1 cellular context compared by ENCODE assay signal in the genomic region with DNA sequence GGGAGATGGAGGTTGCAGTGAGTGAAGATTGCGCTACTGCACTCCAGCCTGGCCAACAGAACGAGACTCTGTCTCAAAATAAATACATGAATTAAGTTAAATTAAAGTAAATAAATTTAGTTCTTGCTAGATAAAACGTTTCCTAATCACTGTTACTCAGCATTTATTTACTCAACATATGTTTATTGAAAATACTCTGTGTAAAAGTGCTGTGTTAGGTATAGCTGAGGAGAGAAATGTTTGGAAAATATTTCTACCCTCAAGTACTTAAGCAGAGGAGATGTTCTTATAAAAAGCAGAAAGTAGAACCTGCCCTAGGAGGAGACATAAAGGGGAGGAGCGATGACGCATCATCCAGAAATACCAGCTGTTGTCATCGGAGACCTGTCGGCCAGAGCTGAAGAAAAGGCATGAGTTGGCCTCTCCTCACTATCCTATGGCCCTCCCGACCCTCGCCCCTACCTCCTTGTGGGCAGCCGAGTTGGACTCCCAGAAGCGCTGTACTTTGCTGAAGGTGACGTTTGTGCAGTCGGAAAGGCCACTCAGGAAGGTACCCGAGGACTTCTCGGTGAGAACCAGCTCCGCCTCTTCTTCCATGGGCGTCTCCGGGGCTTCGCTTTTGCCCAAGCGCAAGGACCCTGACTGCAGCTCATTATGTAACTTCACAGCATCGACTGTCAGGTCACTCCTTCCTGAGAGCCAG.
A peak's percentile ranks its signal among the peaks of the same experiment; 100 is the strongest.
TF ChIP-seq lines count a peak whose summit lies in the region.

No MANE protein-coding gene starts in this region.

TF ChIP-seq in A549, 52 proteins besides CTCF, POLR2A, EP300 and RAD21:
- TF ChIP-seq, protein P1, sequence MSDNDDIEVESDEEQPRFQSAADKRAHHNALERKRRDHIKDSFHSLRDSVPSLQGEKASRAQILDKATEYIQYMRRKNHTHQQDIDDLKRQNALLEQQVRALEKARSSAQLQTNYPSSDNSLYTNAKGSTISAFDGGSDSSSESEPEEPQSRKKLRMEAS (IDR thresholded peaks at IDR 0.05), result no peak
- TF ChIP-seq ZC3H11A (IDR thresholded peaks at IDR 0.05) (no peak), FOSL2 (IDR thresholded peaks at IDR 0.05) (no peak), FOSL2 (CRISPR knock-in tag; IDR thresholded peaks at IDR 0.05) (peak; percentile 81), MAFK (IDR thresholded peaks at IDR 0.05; ENCODE audit: partially characterized antibody) (peak; percentile 36)
- TF ChIP-seq, protein P2, sequence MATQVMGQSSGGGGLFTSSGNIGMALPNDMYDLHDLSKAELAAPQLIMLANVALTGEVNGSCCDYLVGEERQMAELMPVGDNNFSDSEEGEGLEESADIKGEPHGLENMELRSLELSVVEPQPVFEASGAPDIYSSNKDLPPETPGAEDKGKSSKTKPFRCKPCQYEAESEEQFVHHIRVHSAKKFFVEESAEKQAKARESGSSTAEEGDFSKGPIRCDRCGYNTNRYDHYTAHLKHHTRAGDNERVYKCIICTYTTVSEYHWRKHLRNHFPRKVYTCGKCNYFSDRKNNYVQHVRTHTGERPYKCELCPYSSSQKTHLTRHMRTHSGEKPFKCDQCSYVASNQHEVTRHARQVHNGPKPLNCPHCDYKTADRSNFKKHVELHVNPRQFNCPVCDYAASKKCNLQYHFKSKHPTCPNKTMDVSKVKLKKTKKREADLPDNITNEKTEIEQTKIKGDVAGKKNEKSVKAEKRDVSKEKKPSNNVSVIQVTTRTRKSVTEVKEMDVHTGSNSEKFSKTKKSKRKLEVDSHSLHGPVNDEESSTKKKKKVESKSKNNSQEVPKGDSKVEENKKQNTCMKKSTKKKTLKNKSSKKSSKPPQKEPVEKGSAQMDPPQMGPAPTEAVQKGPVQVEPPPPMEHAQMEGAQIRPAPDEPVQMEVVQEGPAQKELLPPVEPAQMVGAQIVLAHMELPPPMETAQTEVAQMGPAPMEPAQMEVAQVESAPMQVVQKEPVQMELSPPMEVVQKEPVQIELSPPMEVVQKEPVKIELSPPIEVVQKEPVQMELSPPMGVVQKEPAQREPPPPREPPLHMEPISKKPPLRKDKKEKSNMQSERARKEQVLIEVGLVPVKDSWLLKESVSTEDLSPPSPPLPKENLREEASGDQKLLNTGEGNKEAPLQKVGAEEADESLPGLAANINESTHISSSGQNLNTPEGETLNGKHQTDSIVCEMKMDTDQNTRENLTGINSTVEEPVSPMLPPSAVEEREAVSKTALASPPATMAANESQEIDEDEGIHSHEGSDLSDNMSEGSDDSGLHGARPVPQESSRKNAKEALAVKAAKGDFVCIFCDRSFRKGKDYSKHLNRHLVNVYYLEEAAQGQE (IDR thresholded peaks at IDR 0.05), result peak; percentile 25; the same call in 1 of the 2 replicates
TF ChIP-seq in A549: peak in this region for 3.
